Comparison of ENCODE assay signal across 8 cellular contexts in the genomic region with DNA sequence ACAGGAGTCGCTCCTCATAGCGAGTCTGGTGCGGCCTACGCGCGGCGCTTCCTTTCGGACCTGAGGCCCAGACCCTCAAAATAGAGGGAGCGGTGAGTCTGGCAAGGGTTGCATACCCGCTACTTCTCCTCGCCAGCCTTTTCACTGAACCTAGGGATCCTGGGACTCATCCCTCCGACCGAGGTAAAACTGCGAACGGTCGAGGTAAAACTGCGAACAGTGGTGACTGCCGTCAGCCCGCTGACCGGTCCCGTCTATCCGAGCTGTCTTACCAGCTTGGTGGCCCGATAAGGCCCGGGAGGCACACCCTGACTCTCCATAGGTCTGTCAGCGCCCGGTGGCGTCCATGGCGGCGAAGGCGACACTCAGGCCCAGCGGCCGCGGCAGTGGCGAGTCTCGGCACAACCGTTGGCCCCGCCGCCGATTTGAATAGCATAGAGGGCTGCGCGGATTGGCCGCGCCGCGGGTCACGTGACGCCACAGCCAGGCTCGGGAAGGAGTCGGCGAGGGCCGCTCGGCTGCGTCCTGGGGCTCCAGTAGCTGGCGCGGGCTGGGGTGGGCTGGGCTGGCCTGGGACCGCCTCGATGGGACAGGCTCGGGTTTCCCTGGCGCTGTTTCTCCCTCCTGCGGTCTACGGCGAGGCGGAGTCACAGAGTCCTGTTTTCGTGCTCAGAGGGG.
A peak's percentile ranks its signal among the peaks of the same experiment; 100 is the strongest.
DNase-seq lines count a peak whose midpoint lies in the region; ATAC-seq and TF ChIP-seq lines count a peak whose summit lies in the region.

A gene with protein sequence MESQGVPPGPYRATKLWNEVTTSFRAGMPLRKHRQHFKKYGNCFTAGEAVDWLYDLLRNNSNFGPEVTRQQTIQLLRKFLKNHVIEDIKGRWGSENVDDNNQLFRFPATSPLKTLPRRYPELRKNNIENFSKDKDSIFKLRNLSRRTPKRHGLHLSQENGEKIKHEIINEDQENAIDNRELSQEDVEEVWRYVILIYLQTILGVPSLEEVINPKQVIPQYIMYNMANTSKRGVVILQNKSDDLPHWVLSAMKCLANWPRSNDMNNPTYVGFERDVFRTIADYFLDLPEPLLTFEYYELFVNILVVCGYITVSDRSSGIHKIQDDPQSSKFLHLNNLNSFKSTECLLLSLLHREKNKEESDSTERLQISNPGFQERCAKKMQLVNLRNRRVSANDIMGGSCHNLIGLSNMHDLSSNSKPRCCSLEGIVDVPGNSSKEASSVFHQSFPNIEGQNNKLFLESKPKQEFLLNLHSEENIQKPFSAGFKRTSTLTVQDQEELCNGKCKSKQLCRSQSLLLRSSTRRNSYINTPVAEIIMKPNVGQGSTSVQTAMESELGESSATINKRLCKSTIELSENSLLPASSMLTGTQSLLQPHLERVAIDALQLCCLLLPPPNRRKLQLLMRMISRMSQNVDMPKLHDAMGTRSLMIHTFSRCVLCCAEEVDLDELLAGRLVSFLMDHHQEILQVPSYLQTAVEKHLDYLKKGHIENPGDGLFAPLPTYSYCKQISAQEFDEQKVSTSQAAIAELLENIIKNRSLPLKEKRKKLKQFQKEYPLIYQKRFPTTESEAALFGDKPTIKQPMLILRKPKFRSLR (minus strand): TSS at position 403 of the 678 bp plus-strand sequence. CDS start 83 bp downstream, at position 320.

- ATAC-seq in GM18867 (IDR thresholded peaks at IDR 0.05; ENCODE audit: unreplicated experiment) (peak; percentile 97), HG03097 (IDR thresholded peaks at IDR 0.05; ENCODE audit: low FRiP score, unreplicated experiment) (peak; percentile 99)

- H3K79me2 ChIP-seq in ACC112 (ENCODE audit: control insufficient read depth, insufficient read depth, low read length, unreplicated experiment): peaks cover 39% of the 10 kb centered on the region

- H3K4me1 ChIP-seq in ACC112 (ENCODE audit: control insufficient read depth, insufficient read depth, low read length, unreplicated experiment): peaks cover 23% of the 10 kb centered on the region

- H3K4me3 ChIP-seq in ACC112 (ENCODE audit: low read depth, low read length): peak within 1 kb of the TSS; percentile 84
- H3K4me3 ChIP-seq in cardiac fibroblast (replicated peaks in 1 of 2; ENCODE audit: low read depth in 2 of 2, low read length in 2 of 2): peak within 1 kb of the TSS; percentile 83 to 94

- peaks cover 3% of the 10 kb centered on the region; the same call in 1 of the 2 replicates for H3K36me3 ChIP-seq in ACC112 (ENCODE audit: insufficient read depth, low read length)

- H3K27me3 ChIP-seq in ACC112 (ENCODE audit: insufficient read depth, low read length): no peaks in the 10 kb centered on the region

- peak within 1 kb of the TSS; percentile 69 for H3K27ac ChIP-seq in ACC112 (ENCODE audit: low read depth, low read length)
- H3K27ac ChIP-seq in VCaP: peak within 1 kb of the TSS; percentile 76

- DNase-seq in NCI-H2171 (lab: John Stamatoyannopoulos, UW) (peak; percentile 92), cardiac fibroblast (ENCODE audit: low read depth in 2 of 2) (peak; percentile 95), inferior parietal cortex (ENCODE audit: extremely low spot score) (peak; percentile 88)
- DNase-seq in stimulated activated CD4-positive, alpha-beta T cell treated with anti-CD3 and anti-CD28 coated beads, Interleukin-12 subunit alpha, Interleukin-12 subunit beta, amount 100 ng/mL, for 24 hours (ENCODE audit: low read depth in 2 of 2): peak; percentile 47 to 70

- TF ChIP-seq CTCF in VCaP (conservative IDR thresholded peaks at IDR 0.05): no peak; the same call in 1 of the 2 replicates
- no peak for TF ChIP-seq CTCF in cardiac fibroblast (IDR thresholded peaks at IDR 0.05; ENCODE audit: low read depth, low read length)

- peak within 1 kb of the TSS; percentile 92 for H2AFZ ChIP-seq in ACC112 (ENCODE audit: low read length, unreplicated experiment)

Comparison
In these comparisons a context has a peak if more than half of its experiments do, and no peak if none do; other contexts are left out.
1. Peak in every context shown above with its lines: DNase-seq, ATAC-seq, H3K4me3 ChIP-seq and H3K27ac ChIP-seq.